Comparison of ENCODE assay signal across 5 cellular contexts in genomic region chr16:57499941-57500340, GRCh38. TPM values are rescaled to one million over a fixed set of nuclear protein-coding genes. Genes with fewer than 3 reads are reported as not detected.
"Had no signal": no experiment of that assay in that cellular context is flagged by ENCODE, and none has a peak within 500 bp of the region (broad histone marks: within the 10 kb centered on the region; RNA-seq: fewer than 3 reads in every experiment).

No MANE protein-coding gene starts in this region.

RNA-seq across cellular contexts. Expression of gene ADGRG5, which starts 42.5 kb away (rescaled TPM):
- total RNA-seq: dermis microvascular lymphatic vessel endothelial cell, endothelial cell of umbilical vein, fibroblast of lung, fibroblast of villous mesenchyme, glomerular endothelial cell had no signal
- polyA plus RNA-seq: endothelial cell of umbilical vein, fibroblast of lung had no signal
